Comparison of ENCODE assay signal across 25 cellular contexts in genomic region chr21:35905973-35906357, GRCh38.
DNase-seq lines count a peak whose midpoint lies in the region; TF ChIP-seq lines count a peak whose summit lies in the region.
"Had no signal": no experiment of that assay in that cellular context is flagged by ENCODE, and none has a peak within 500 bp of the region (broad histone marks: within the 10 kb centered on the region; RNA-seq: fewer than 3 reads in every experiment).

No MANE protein-coding gene starts in this region.

- H3K79me2 ChIP-seq in GM23248 (ENCODE audit: insufficient read depth), result no peaks in the 10 kb centered on the region

- TF ChIP-seq CTCF in tibial artery (IDR thresholded peaks at IDR 0.05) (no peak), chondrocyte (IDR thresholded peaks at IDR 0.05) (no peak)

- H3K4me3 ChIP-seq in GM23248 (no peak overlapping the region), tibial artery (no peak overlapping the region)
- H3K4me3 ChIP-seq: BLaER1 treated with 17β-estradiol and CSF1 and Interleukin-3, amounts not matched to agents 10 nM and 100 nM; MG63 had no signal

- H3K9ac ChIP-seq in GM23248, result no peak overlapping the region
- H3K9ac ChIP-seq: BLaER1 treated with 17β-estradiol and CSF1 and Interleukin-3, amounts not matched to agents 10 nM and 100 nM; SK-N-SH had no signal

- peaks cover 23% of the 10 kb centered on the region for H3K4me1 ChIP-seq in GM23248 (ENCODE audit: insufficient read depth)
- H3K4me1 ChIP-seq in tibial artery, result peaks cover 0 to 9% (median 0%) of the 10 kb centered on the region in 4 donors

- peaks cover 11% of the 10 kb centered on the region for H3K9me3 Mint-ChIP-seq in dendritic cell treated with granulocyte-macrophage colony-stimulating factor and Interleukin-4, amounts not matched to agents 40 ng/mL and 50 ng/mL, for 4 days
- H3K9me3 Mint-ChIP-seq in chondrocyte (ENCODE audit: low read depth), result peaks cover 13% of the 10 kb centered on the region
- H3K9me3 Mint-ChIP-seq: activated naive CD8-positive, alpha-beta T cell treated with anti-CD3 and anti-CD28 coated beads, Interleukin-2, amount 10 ng/mL, durations not matched to agents 7 days and 5 days; central memory CD8-positive, alpha-beta T cell had no signal

- H3K27ac ChIP-seq in GM23248, result 0 out of 2 replicates have a peak overlapping the region, but pooled peaks have one; percentile 32
- H3K27ac ChIP-seq in tibial artery, result peak overlapping the region; percentile 38 to 45
- H3K27ac ChIP-seq: BLaER1 treated with 17β-estradiol and CSF1 and Interleukin-3, amounts not matched to agents 10 nM and 100 nM had no signal

- H3K4me2 ChIP-seq in GM23248 (ENCODE audit: unreplicated experiment), result peak overlapping the region; percentile 71
- H3K4me2 ChIP-seq: SK-N-SH had no signal

- WGBS in GM23248 (ENCODE audit: low coverage in 1 of 2, low lambda C conversion rate in 2 of 2, missing lambda C conversion rate in 2 of 2), 2 experiments, result 20% methylated on average over 8 of the region's 8 CpGs

- H3K27me3 Mint-ChIP-seq in dendritic cell treated with granulocyte-macrophage colony-stimulating factor and Interleukin-4, amounts not matched to agents 40 ng/mL and 50 ng/mL, for 4 days, result peaks cover 3% of the 10 kb centered on the region
- no peaks in the 10 kb centered on the region for H3K27me3 Mint-ChIP-seq in chondrocyte (ENCODE audit: low read depth)

- DNase-seq in GM23248 (peak; percentile 41), kidney tubule cell (ENCODE audit: low spot score) (peak; percentile 1), tibial artery (peak in 1 of 2 donors; percentile 34), NCI-H1694 treated with DMSO at 0.1 percent for 48 hours (lab: John Stamatoyannopoulos, UW) (no peak), putamen (ENCODE audit: low spot score) (no peak), chondrocyte (ENCODE audit: low spot score) (no peak)
- DNase-seq: activated CD4-positive, alpha-beta T cell treated with anti-CD3 and anti-CD28 coated beads for 36 hours; activated effector memory CD4-positive, alpha-beta T cell treated with Interleukin-2 at 50 U/mL for 16 hours; activated naive CD8-positive, alpha-beta T cell treated with anti-CD3 and anti-CD28 coated beads, Interleukin-2, amount 10 ng/mL, durations not matched to agents 7 days and 5 days; Calu3; DMS79 treated with DMSO at 0.1 percent for 48 hours; KBM-7; mesendoderm; NCI-H1417; NCI-H2081 treated with DMSO at 0.1 percent for 48 hours; NCI-H446; NCI-H82; SK-N-SH; stimulated activated CD4-positive, alpha-beta T cell treated with anti-CD3 and anti-CD28 coated beads, Interleukin-15, amount 100 ng/mL, for 24 hours; stimulated activated naive CD8-positive, alpha-beta T cell treated with anti-CD3 and anti-CD28 coated beads, Interleukin-15, Interleukin-2, amounts not matched to agents 100 U/mL and 50 U/mL, for 24 hours; T-helper 2 cell had no signal

- peak overlapping the region; percentile 92 for H2AFZ ChIP-seq in GM23248

- H3K9me3 ChIP-seq in GM23248 (ENCODE audit: low read depth), result no peaks in the 10 kb centered on the region
- no peaks in the 10 kb centered on the region for H3K9me3 ChIP-seq in tibial artery
- H3K9me3 ChIP-seq: BLaER1 treated with 17β-estradiol and CSF1 and Interleukin-3, amounts not matched to agents 10 nM and 100 nM had no signal

- peak overlapping the region; percentile 86 for H3K27ac Mint-ChIP-seq in dendritic cell treated with granulocyte-macrophage colony-stimulating factor and Interleukin-4, amounts not matched to agents 40 ng/mL and 50 ng/mL, for 4 days
- H3K27ac Mint-ChIP-seq in chondrocyte (ENCODE audit: unreplicated experiment), result no peak overlapping the region
- H3K27ac Mint-ChIP-seq: activated CD4-positive, alpha-beta T cell treated with anti-CD3 and anti-CD28 coated beads for 36 hours; activated naive CD8-positive, alpha-beta T cell treated with anti-CD3 and anti-CD28 coated beads, Interleukin-2, amount 10 ng/mL, durations not matched to agents 7 days and 5 days had no signal

- H3K36me3 ChIP-seq in GM23248 (ENCODE audit: low read depth) (no peaks in the 10 kb centered on the region), tibial artery (no peaks in the 10 kb centered on the region)
- H3K36me3 ChIP-seq: BLaER1 treated with 17β-estradiol and CSF1 and Interleukin-3, amounts not matched to agents 10 nM and 100 nM; MG63 had no signal

- peaks cover 13% of the 10 kb centered on the region for H3F3A ChIP-seq in GM23248 (ENCODE audit: insufficient read depth)

- peaks cover 26% of the 10 kb centered on the region for H3K4me1 Mint-ChIP-seq in dendritic cell treated with granulocyte-macrophage colony-stimulating factor and Interleukin-4, amounts not matched to agents 40 ng/mL and 50 ng/mL, for 4 days (ENCODE audit: low read depth)
- H3K4me1 Mint-ChIP-seq in chondrocyte (ENCODE audit: low read depth), result peaks cover 29% of the 10 kb centered on the region
- H3K4me1 Mint-ChIP-seq: activated CD4-positive, alpha-beta T cell treated with anti-CD3 and anti-CD28 coated beads for 36 hours; activated naive CD8-positive, alpha-beta T cell treated with anti-CD3 and anti-CD28 coated beads, Interleukin-2, amount 10 ng/mL, durations not matched to agents 7 days and 5 days; central memory CD8-positive, alpha-beta T cell had no signal

- intact Hi-C loops in dendritic cell treated with granulocyte-macrophage colony-stimulating factor and Interleukin-4, amounts not matched to agents 40 ng/mL and 50 ng/mL, for 4 days (cut with micrococcal nuclease), result no loop called here
- intact Hi-C loops in tibial artery (cut with DNase I; ENCODE audit: low total_unique reads), result no loop called here

- in situ Hi-C loops in GM23248 (cut with MboI), result no loop called here

- H3K27me3 ChIP-seq in GM23248 (replicated peaks; ENCODE audit: insufficient read depth) (no peaks in the 10 kb centered on the region), tibial artery (no peaks in the 10 kb centered on the region)
- H3K27me3 ChIP-seq: BLaER1 treated with 17β-estradiol and CSF1 and Interleukin-3, amounts not matched to agents 10 nM and 100 nM; MG63 had no signal

- H3K9me2 ChIP-seq in GM23248 (ENCODE audit: insufficient read depth), result no peaks in the 10 kb centered on the region
- H3K9me2 ChIP-seq: SK-N-SH had no signal

- H3K4me3 Mint-ChIP-seq in dendritic cell treated with granulocyte-macrophage colony-stimulating factor and Interleukin-4, amounts not matched to agents 40 ng/mL and 50 ng/mL, for 4 days, result no peak overlapping the region
- no peak overlapping the region for H3K4me3 Mint-ChIP-seq in chondrocyte (ENCODE audit: unreplicated experiment)
- H3K4me3 Mint-ChIP-seq: activated CD4-positive, alpha-beta T cell treated with anti-CD3 and anti-CD28 coated beads for 36 hours; activated naive CD8-positive, alpha-beta T cell treated with anti-CD3 and anti-CD28 coated beads, Interleukin-2, amount 10 ng/mL, durations not matched to agents 7 days and 5 days; central memory CD8-positive, alpha-beta T cell had no signal

- no peaks in the 10 kb centered on the region for H3K36me3 Mint-ChIP-seq in dendritic cell treated with granulocyte-macrophage colony-stimulating factor and Interleukin-4, amounts not matched to agents 40 ng/mL and 50 ng/mL, for 4 days (ENCODE audit: low read depth)
- H3K36me3 Mint-ChIP-seq in chondrocyte (ENCODE audit: low read depth), result no peaks in the 10 kb centered on the region
- H3K36me3 Mint-ChIP-seq: activated naive CD8-positive, alpha-beta T cell treated with anti-CD3 and anti-CD28 coated beads, Interleukin-2, amount 10 ng/mL, durations not matched to agents 7 days and 5 days had no signal

- no peaks in the 10 kb centered on the region for H4K20me1 ChIP-seq in GM23248 (ENCODE audit: insufficient read depth)
- H4K20me1 ChIP-seq: BLaER1 treated with 17β-estradiol and CSF1 and Interleukin-3, amounts not matched to agents 10 nM and 100 nM had no signal

Comparison
In these comparisons a context has a peak if more than half of its experiments do, and no peak if none do; other contexts are left out.
1. DNase-seq: peak in GM23248 (single experiment) and kidney tubule cell (single experiment); none in NCI-H1694 treated with DMSO at 0.1 percent for 48 hours (single experiment), putamen (single experiment) and chondrocyte (single experiment).